Comparison of ENCODE assay signal across 19 cellular contexts in genomic region chr2:188316791-188317423, GRCh38. TPM values are rescaled to one million over a fixed set of nuclear protein-coding genes. Genes with fewer than 3 reads are reported as not detected.
"Had no signal": no experiment of that assay in that cellular context is flagged by ENCODE, and none has a peak within 500 bp of the region (broad histone marks: within the 10 kb centered on the region; RNA-seq: fewer than 3 reads in every experiment).

No MANE protein-coding gene starts in this region.

- DNase-seq: cortex of kidney; dorsolateral prefrontal cortex; effector memory CD4-positive, alpha-beta T cell; esophagus squamous epithelium; foreskin fibroblast; left colon; left ventricle myocardium superior; naive thymus-derived CD4-positive, alpha-beta T cell; nephron progenitor cell; stimulated activated CD4-positive, alpha-beta T cell treated with anti-CD3 and anti-CD28 coated beads, Interleukin-2, amount 100 ng/mL, for 24 hours; stimulated activated CD4-positive, alpha-beta T cell treated with anti-CD3 and anti-CD28 coated beads, Interleukin-4, amount 100 ng/mL, for 4 hours; stimulated activated naive B cell treated with anti-CD40 and anti-IgM and Interleukin-4, amounts not matched to agents 10 μg/mL and 1 μg/mL and 100 μg/mL, for 72 hours; stimulated activated naive CD8-positive, alpha-beta T cell treated with anti-CD3 and anti-CD28 coated beads, Interleukin-15, amount 100 ng/mL, for 72 hours; trophoblast cell had no signal

- ATAC-seq: gastroesophageal sphincter; left colon; left ventricle myocardium superior; naive thymus-derived CD4-positive, alpha-beta T cell; sciatic nerve; stimulated activated naive B cell treated with anti-CD40 and anti-IgM and Interleukin-4, amounts not matched to agents 10 μg/mL and 1 μg/mL and 100 μg/mL, for 72 hours; stimulated activated naive CD8-positive, alpha-beta T cell treated with anti-CD3 and anti-CD28 coated beads, Interleukin-15, amount 100 ng/mL, for 72 hours had no signal

- H3K27me3 ChIP-seq: dorsolateral prefrontal cortex, esophagus squamous epithelium, gastroesophageal sphincter, neutrophil had no signal

- FAIRE-seq: endometrium had no signal

- H3K9me3 ChIP-seq: esophagus squamous epithelium, neutrophil had no signal

- H3K4me1 ChIP-seq: esophagus squamous epithelium, gastroesophageal sphincter had no signal

- H3K36me3 ChIP-seq: esophagus squamous epithelium, gastroesophageal sphincter, neutrophil, thoracic aorta had no signal

- H3K27ac ChIP-seq: dorsolateral prefrontal cortex, esophagus squamous epithelium, gastroesophageal sphincter, neutrophil, thoracic aorta had no signal

- H3K4me3 ChIP-seq: dorsolateral prefrontal cortex, esophagus squamous epithelium, gastroesophageal sphincter, thoracic aorta had no signal

RNA-seq across cellular contexts. Expression of gene GULP1, which starts 25.2 kb away (rescaled TPM):
- total RNA-seq: naive thymus-derived CD4-positive, alpha-beta T cell had no signal
- polyA plus RNA-seq: naive thymus-derived CD4-positive, alpha-beta T cell had no signal
